ENCODE assay signal across 10 cellular contexts in the genomic region with DNA sequence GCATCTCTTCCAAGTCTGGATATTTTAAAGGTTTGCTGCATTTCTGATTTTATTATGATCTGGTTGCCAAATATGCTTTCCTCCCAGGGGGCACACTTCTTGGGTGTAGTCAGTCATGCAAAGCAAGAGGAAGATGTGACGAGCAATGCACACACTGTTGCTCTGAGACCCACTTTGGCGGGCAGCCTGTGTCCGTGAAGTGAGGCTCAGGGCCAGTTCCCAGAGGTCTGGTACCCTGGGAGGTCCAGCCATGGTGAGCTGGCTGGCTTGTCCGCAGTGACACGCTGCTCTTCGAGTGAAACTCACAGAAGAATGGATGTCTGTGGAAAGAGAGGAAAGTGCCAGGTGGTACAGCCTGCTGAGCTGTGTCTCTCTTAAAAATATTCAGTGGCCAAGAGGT. TPM values are rescaled to one million over a fixed set of nuclear protein-coding genes. Genes with fewer than 3 reads are reported as not detected.
A peak's percentile ranks its signal among the peaks of the same experiment; 100 is the strongest.
DNase-seq lines count a peak whose midpoint lies in the region; ATAC-seq, FAIRE-seq and TF ChIP-seq lines count a peak whose summit lies in the region.
"Had no signal": no experiment of that assay in that cellular context is flagged by ENCODE, and none has a peak within 500 bp of the region (broad histone marks: within the 10 kb centered on the region; RNA-seq: fewer than 3 reads in every experiment).

No MANE protein-coding gene starts in this region.

- peaks cover 3% of the 10 kb centered on the region for H3K36me3 Mint-ChIP-seq in CD8-positive, alpha-beta T cell
- peaks cover 42% of the 10 kb centered on the region for H3K36me3 Mint-ChIP-seq in activated CD4-positive, alpha-beta T cell treated with anti-CD3 and anti-CD28 coated beads for 36 hours (ENCODE audit: low read depth)

- H3K27me3 ChIP-seq in gastrocnemius medialis (no peaks in the 10 kb centered on the region), esophagus squamous epithelium (no peaks in the 10 kb centered on the region), small intestine (ENCODE audit: control insufficient read depth in 2 of 2, insufficient read depth in 2 of 2, low read length in 2 of 2) (no peaks in the 10 kb centered on the region)
- H3K27me3 ChIP-seq in CD8-positive, alpha-beta T cell (ENCODE audit: insufficient read depth, low read length): no peaks in the 10 kb centered on the region
- H3K27me3 ChIP-seq: left lung had no signal

- H3K79me2 ChIP-seq in OCI-LY7 (ENCODE audit: insufficient read depth, low read depth, low read length): no peaks in the 10 kb centered on the region

- TF ChIP-seq CTCF in OCI-LY7 (conservative IDR thresholded peaks at IDR 0.05; ENCODE audit: low read length): 0 out of 2 replicates have a peak, but pooled peaks have one; percentile 20
- TF ChIP-seq CTCF in gastrocnemius medialis (IDR thresholded peaks at IDR 0.05 in 4 of 5, conservative IDR thresholded peaks at IDR 0.05 in 1 of 5): no peak
- no peak for TF ChIP-seq CTCF in esophagus squamous epithelium (IDR thresholded peaks at IDR 0.05)
- TF ChIP-seq CTCF in CD8-positive, alpha-beta T cell (IDR thresholded peaks at IDR 0.05): no peak

- H3K4me1 Mint-ChIP-seq in CD8-positive, alpha-beta T cell (ENCODE audit: low read depth): peaks cover 7% of the 10 kb centered on the region
- H3K4me1 Mint-ChIP-seq in activated CD4-positive, alpha-beta T cell treated with anti-CD3 and anti-CD28 coated beads for 36 hours: peaks cover 4% of the 10 kb centered on the region

- H4K20me1 ChIP-seq in OCI-LY7 (ENCODE audit: insufficient read depth, low read length): no peaks in the 10 kb centered on the region

- CTCF ChIA-PET in OCI-LY7 (lab: Charles Lee; ENCODE audit: unreplicated experiment): no interaction called here
- CTCF ChIA-PET in CD8-positive, alpha-beta T cell (lab: Charles Lee): no interaction called here
- CTCF ChIA-PET in activated CD4-positive, alpha-beta T cell treated with anti-CD3 and anti-CD28 coated beads for 36 hours (lab: Charles Lee): interaction anchor here (1.2 kb wide), 1 partner anchor 21 kb away, joined by 4 read pairs; no protein-coding TSS in a partner anchor

- H3K4me2 ChIP-seq in OCI-LY7 (ENCODE audit: low read length): peak overlapping the region; percentile 80

- H3K27ac Mint-ChIP-seq in CD8-positive, alpha-beta T cell: no peak overlapping the region
- H3K27ac Mint-ChIP-seq in activated CD4-positive, alpha-beta T cell treated with anti-CD3 and anti-CD28 coated beads for 36 hours: no peak overlapping the region
- H3K27ac Mint-ChIP-seq: activated naive CD8-positive, alpha-beta T cell had no signal

- no peaks in the 10 kb centered on the region for H3K27me3 Mint-ChIP-seq in CD8-positive, alpha-beta T cell (ENCODE audit: low read depth)
- no peaks in the 10 kb centered on the region for H3K27me3 Mint-ChIP-seq in activated CD4-positive, alpha-beta T cell treated with anti-CD3 and anti-CD28 coated beads for 36 hours
- H3K27me3 Mint-ChIP-seq: activated naive CD8-positive, alpha-beta T cell had no signal

- H3K9me3 Mint-ChIP-seq in CD8-positive, alpha-beta T cell: no peaks in the 10 kb centered on the region
- H3K9me3 Mint-ChIP-seq in activated CD4-positive, alpha-beta T cell treated with anti-CD3 and anti-CD28 coated beads for 36 hours (ENCODE audit: low read depth): no peaks in the 10 kb centered on the region

- H3K36me3 ChIP-seq in OCI-LY7 (ENCODE audit: insufficient read depth, low read length) (no peaks in the 10 kb centered on the region), gastrocnemius medialis (no peaks in the 10 kb centered on the region), esophagus squamous epithelium (no peaks in the 10 kb centered on the region), small intestine (ENCODE audit: control insufficient read depth in 2 of 2, insufficient read depth in 2 of 2, low read length in 2 of 2) (no peaks in the 10 kb centered on the region)
- no peaks in the 10 kb centered on the region for H3K36me3 ChIP-seq in CD8-positive, alpha-beta T cell (ENCODE audit: insufficient read depth, low read length)
- H3K36me3 ChIP-seq: left lung had no signal

- no peak for TF ChIP-seq POLR2A in gastrocnemius medialis (IDR thresholded peaks at IDR 0.05)
- TF ChIP-seq POLR2A in esophagus squamous epithelium (IDR thresholded peaks at IDR 0.05): no peak

- H3K9me3 ChIP-seq in OCI-LY7 (ENCODE audit: low read length): no peaks in the 10 kb centered on the region
- H3K9me3 ChIP-seq in gastrocnemius medialis: no peaks in the 10 kb centered on the region
- H3K9me3 ChIP-seq in esophagus squamous epithelium: no peaks in the 10 kb centered on the region
- no peaks in the 10 kb centered on the region for H3K9me3 ChIP-seq in small intestine (ENCODE audit: control insufficient read depth, low read depth)
- no peaks in the 10 kb centered on the region for H3K9me3 ChIP-seq in CD8-positive, alpha-beta T cell (ENCODE audit: low read length)
- H3K9me3 ChIP-seq: left lung had no signal

- H3K27ac ChIP-seq in OCI-LY7 (ENCODE audit: low read depth, low read length, poor library complexity, severe bottlenecking) (no peak overlapping the region), gastrocnemius medialis (peak overlapping the region; percentile 56 to 86 (median 74)), esophagus squamous epithelium (no peak overlapping the region), small intestine (ENCODE audit: low read depth in 1 of 2, low read length in 1 of 2) (no peak overlapping the region)
- no peak overlapping the region for H3K27ac ChIP-seq in CD8-positive, alpha-beta T cell (ENCODE audit: low read depth, low read length)
- H3K27ac ChIP-seq: left lung had no signal

- H3K4me3 ChIP-seq in OCI-LY7 (ENCODE audit: low read depth, low read length, poor library complexity, severe bottlenecking): no peak overlapping the region
- no peak overlapping the region for H3K4me3 ChIP-seq in gastrocnemius medialis
- no peak overlapping the region for H3K4me3 ChIP-seq in esophagus squamous epithelium
- H3K4me3 ChIP-seq in small intestine (ENCODE audit: low read depth in 1 of 2, low read length in 2 of 2): no peak overlapping the region
- no peak overlapping the region for H3K4me3 ChIP-seq in CD8-positive, alpha-beta T cell (ENCODE audit: low read depth, low read length)
- H3K4me3 ChIP-seq: left lung had no signal

- DNase-seq in DMS79 treated with DMSO at 0.1 percent for 48 hours (lab: John Stamatoyannopoulos, UW) (peak; percentile 63), OCI-LY7 (ENCODE audit: low spot score) (peak; percentile 21), cardiac septum (ENCODE audit: low spot score) (peak; percentile 58), gastrocnemius medialis (peak in 1 of 2 donors; percentile 12), esophagus squamous epithelium (lab: John Stamatoyannopoulos, UW) (no peak), small intestine (no peak)
- DNase-seq in CD8-positive, alpha-beta T cell: no peak
- DNase-seq in activated CD4-positive, alpha-beta T cell treated with anti-CD3 and anti-CD28 coated beads for 36 hours: no peak

- 60 to 80% methylated on average over 1 to 6 of the region's 6 CpGs for WGBS in esophagus squamous epithelium, 2 donors
- WGBS in small intestine, 3 donors: 75 to 88% (median 82%) methylated on average over 6 of the region's 6 CpGs

- no peaks in the 10 kb centered on the region for H3K9me2 ChIP-seq in OCI-LY7 (ENCODE audit: insufficient read depth, low read length)

- POLR2A ChIA-PET in OCI-LY7 (lab: Charles Lee): interaction anchor here (0.6 to 0.7 kb wide), 3 partner anchors 29 to 1611 kb away, joined by 3 read pairs; no protein-coding TSS in a partner anchor
- POLR2A ChIA-PET in CD8-positive, alpha-beta T cell (lab: Charles Lee): no interaction called here
- POLR2A ChIA-PET in activated CD4-positive, alpha-beta T cell treated with anti-CD3 and anti-CD28 coated beads for 36 hours (lab: Charles Lee): no interaction called here

- in situ Hi-C loops in gastrocnemius medialis (cut with MboI; ENCODE audit: low sequenced_read_pairs in 4 of 4): no loop called here

- peak; percentile 8 to 12 for ATAC-seq in gastrocnemius medialis
- ATAC-seq in CD8-positive, alpha-beta T cell: no peak
- no peak for ATAC-seq in activated CD4-positive, alpha-beta T cell treated with anti-CD3 and anti-CD28 coated beads for 36 hours

- no peak for FAIRE-seq in small intestine (lab: Jason Lieb, UNC)

- H3K4me3 Mint-ChIP-seq in CD8-positive, alpha-beta T cell: no peak overlapping the region
- H3K4me3 Mint-ChIP-seq in activated CD4-positive, alpha-beta T cell treated with anti-CD3 and anti-CD28 coated beads for 36 hours: no peak overlapping the region
- H3K4me3 Mint-ChIP-seq: activated naive CD8-positive, alpha-beta T cell had no signal

- BruUV-seq in OCI-LY7 (replicated peaks; lab: Mats Ljungman, UMichigan): no TSS peak

- 0 out of 2 replicates have a peak overlapping the region, but pooled peaks have one; percentile 41 for H2AFZ ChIP-seq in OCI-LY7 (ENCODE audit: low read length)

- peaks cover 16% of the 10 kb centered on the region for H3K4me1 ChIP-seq in OCI-LY7 (ENCODE audit: insufficient read depth, low read length, poor library complexity, severe bottlenecking)
- peaks cover 25 to 29% of the 10 kb centered on the region in 2 donors for H3K4me1 ChIP-seq in gastrocnemius medialis
- H3K4me1 ChIP-seq in esophagus squamous epithelium: peaks cover 0 to 18% (median 0%) of the 10 kb centered on the region in 3 donors
- H3K4me1 ChIP-seq in small intestine (ENCODE audit: control insufficient read depth in 2 of 2, insufficient read depth in 1 of 2, low read depth in 1 of 2, low read length in 1 of 2): no peaks in the 10 kb centered on the region
- no peaks in the 10 kb centered on the region for H3K4me1 ChIP-seq in CD8-positive, alpha-beta T cell (ENCODE audit: insufficient read depth, low read length)

- intact Hi-C loops in OCI-LY7 (cut with micrococcal nuclease; ENCODE audit: unreplicated experiment): no loop called here
- intact Hi-C loops in cardiac septum (cut with DNase I): loop anchor here (2.0 kb wide), 2 partner anchors 20 to 40 kb away; no protein-coding TSS in a partner anchor
- intact Hi-C loops in gastrocnemius medialis (cut with DNase I; ENCODE audit: low total_unique reads): loop anchor here (2.0 kb wide), 1 partner anchor 40 kb away; no protein-coding TSS in a partner anchor
- intact Hi-C loops in esophagus squamous epithelium (cut with DNase I): no loop called here
- intact Hi-C loops in CD8-positive, alpha-beta T cell (cut with DNase I, micrococcal nuclease): no loop called here
- intact Hi-C loops in activated CD4-positive, alpha-beta T cell treated with anti-CD3 and anti-CD28 coated beads for 36 hours (cut with DNase I, micrococcal nuclease): no loop called here

RNA-seq across cellular contexts. Expression of gene EDN2, which starts 52.8 kb away (rescaled TPM):
- total RNA-seq in OCI-LY7 (2014; rRNA removed; shearing (Covaris generic)): not detected in 2 replicates
- total RNA-seq in OCI-LY7 (2022) (not detected in 2 replicates), cardiac septum (1.1 TPM), gastrocnemius medialis (not detected), esophagus squamous epithelium (10 to 100 TPM in 1 of 4 donors, 1 to 10 TPM in 2, under 1 TPM in 1; 0.35 to 18.3 (median 1.4) TPM)
- polyA plus RNA-seq in small intestine: 10 to 100 TPM in 2 of 3 donors, 1 to 10 TPM in 1; 5.5 to 22.8 (median 13.5) TPM
- total RNA-seq in CD8-positive, alpha-beta T cell: under 1 TPM; 0.43 to 0.75 TPM
- not detected for total RNA-seq in activated CD4-positive, alpha-beta T cell treated with anti-CD3 and anti-CD28 coated beads for 36 hours

Comparison
In these comparisons a context has a peak if more than half of its experiments do, and no peak if none do; other contexts are left out.
1. DNase-seq: peak in DMS79 treated with DMSO at 0.1 percent for 48 hours (single experiment), OCI-LY7 (single experiment) and cardiac septum (single experiment); none in esophagus squamous epithelium (single experiment), small intestine (single experiment), CD8-positive, alpha-beta T cell (0 of 7) and activated CD4-positive, alpha-beta T cell treated with anti-CD3 and anti-CD28 coated beads for 36 hours (single experiment).
2. H3K27ac ChIP-seq: peak in gastrocnemius medialis (4 of 4); none in OCI-LY7 (single experiment), esophagus squamous epithelium (0 of 4), small intestine (0 of 2) and CD8-positive, alpha-beta T cell (single experiment).
3. ATAC-seq: peak in gastrocnemius medialis (2 of 2); none in CD8-positive, alpha-beta T cell (single experiment) and activated CD4-positive, alpha-beta T cell treated with anti-CD3 and anti-CD28 coated beads for 36 hours (single experiment).
4. intact Hi-C loops: an anchor here in cardiac septum (2.0 kb wide) and gastrocnemius medialis (2.0 kb wide); none called in OCI-LY7, esophagus squamous epithelium, CD8-positive, alpha-beta T cell and activated CD4-positive, alpha-beta T cell treated with anti-CD3 and anti-CD28 coated beads for 36 hours.